ENCODE assay signal across 8 cellular contexts in the genomic region with DNA sequence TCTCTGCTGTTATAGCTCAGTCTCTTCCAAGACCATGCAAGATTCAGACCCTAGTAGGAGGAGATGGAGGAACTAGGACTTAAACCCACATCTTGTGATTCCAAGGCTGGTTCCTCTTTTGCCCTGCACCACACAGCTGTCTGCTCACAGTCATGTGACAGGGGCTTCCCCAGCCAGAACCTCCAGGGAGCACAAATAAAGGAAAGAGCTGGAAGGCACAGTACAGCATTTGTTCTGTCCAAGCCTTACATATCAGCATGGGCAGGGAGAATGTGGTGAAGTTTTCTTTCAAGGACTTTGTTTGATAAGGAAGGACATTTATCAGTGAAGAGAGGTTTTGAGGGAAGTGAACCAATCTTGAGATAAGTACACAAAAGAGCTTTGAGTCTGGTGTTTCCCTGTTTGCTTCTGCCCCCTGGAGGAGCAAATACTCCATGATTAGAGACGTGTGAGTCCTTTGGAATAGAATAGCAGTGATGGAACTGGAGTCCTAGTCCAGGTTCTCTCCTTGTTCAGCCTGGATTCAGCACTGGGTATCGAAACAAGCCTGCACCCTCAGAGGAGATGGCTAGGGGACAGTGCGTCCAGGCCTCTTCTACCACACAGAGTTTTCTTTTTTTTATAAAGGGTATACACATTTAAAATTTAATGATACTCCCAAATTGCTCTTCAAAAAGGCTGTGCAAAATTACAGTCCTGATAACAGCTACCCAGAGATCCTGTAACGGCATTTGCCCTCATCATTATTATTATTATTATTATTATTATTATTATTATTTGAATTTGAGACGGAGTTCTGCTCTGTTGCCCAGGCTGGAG. TPM values are rescaled to one million over a fixed set of nuclear protein-coding genes. Genes with fewer than 3 reads are reported as not detected.
DNase-seq lines count a peak whose midpoint lies in the region; ATAC-seq, FAIRE-seq and TF ChIP-seq lines count a peak whose summit lies in the region.

No MANE protein-coding gene starts in this region.

- no peaks in the 10 kb centered on the region for H4K20me1 ChIP-seq in keratinocyte (ENCODE audit: control insufficient read depth, extremely low read depth, insufficient read depth, low read length)

- FAIRE-seq in keratinocyte (lab: Jason Lieb, UNC), result peak; percentile 57

- intact Hi-C loops in spleen (cut with DNase I; ENCODE audit: low total_unique reads), result no loop called here

- POLR2A ChIA-PET in AG04450 (lab: Yijun Ruan, JAX), result interaction anchor here (1.2 to 1.5 kb wide), 3 partner anchors 40 to 43 kb away, joined by 3 to 8 read pairs (median 8); partner anchors contain the start of gene CFLAR

- H3K4me2 ChIP-seq in keratinocyte (ENCODE audit: control insufficient read depth, extremely low read depth, insufficient read depth, low read depth, low read length), result peak overlapping the region; percentile 58

- no peak overlapping the region for H3K4me3 ChIP-seq in AG04450 (ENCODE audit: low read depth, low read length)
- no peak overlapping the region for H3K4me3 ChIP-seq in cardiac fibroblast (replicated peaks in 1 of 2; ENCODE audit: low read depth in 2 of 2, low read length in 2 of 2)
- H3K4me3 ChIP-seq in keratinocyte (ENCODE audit: control insufficient read depth in 2 of 3, extremely low read depth in 1 of 3, insufficient read depth in 2 of 3, low read depth in 1 of 3, low read length in 3 of 3), result peak overlapping the region in 1 of 3 experiments; percentile 12
- H3K4me3 ChIP-seq in spleen, result peak overlapping the region in 1 of 8 donors; percentile 44

- dilution Hi-C loops in keratinocyte (cut with MboI; ENCODE audit: extremely low pct_ligation_motif_present, low sequenced_read_pairs), result no loop called here

- TF ChIP-seq CTCF in AG04450 (IDR thresholded peaks at IDR 0.05; ENCODE audit: low read depth, low read length), result peak; percentile 83
- TF ChIP-seq CTCF in GM12873 (IDR thresholded peaks at IDR 0.05; ENCODE audit: insufficient read depth, low read depth, low read length, missing control alignments), result peak; percentile 72
- TF ChIP-seq CTCF in cardiac fibroblast (IDR thresholded peaks at IDR 0.05; ENCODE audit: low read depth, low read length), result peak; percentile 71
- TF ChIP-seq CTCF in keratinocyte (optimal IDR thresholded peaks at IDR 0.05 in 1 of 3, IDR thresholded peaks at IDR 0.05 in 1 of 3, conservative IDR thresholded peaks at IDR 0.05 in 1 of 3; ENCODE audit: extremely low read depth in 1 of 3, insufficient read depth in 2 of 3, low read length in 3 of 3), result peak; percentile 63 to 81 (median 65)
- peak; percentile 47 to 82 (median 67) for TF ChIP-seq CTCF in spleen (IDR thresholded peaks at IDR 0.05 in 8 of 11, conservative IDR thresholded peaks at IDR 0.05 in 3 of 11)

- H3K9me3 ChIP-seq in AG04450 (ENCODE audit: control insufficient read depth, insufficient read depth, low read length) (no peaks in the 10 kb centered on the region), keratinocyte (ENCODE audit: control insufficient read depth, low read depth, low read length) (no peaks in the 10 kb centered on the region), spleen (no peaks in the 10 kb centered on the region)

- no peaks in the 10 kb centered on the region for H3K9me1 ChIP-seq in keratinocyte (ENCODE audit: control insufficient read depth, extremely low read depth, insufficient read depth, low read length)

- peak; percentile 93 for ATAC-seq in HG02642 (IDR thresholded peaks at IDR 0.05; ENCODE audit: poor library complexity, unreplicated experiment)

- H3K36me3 ChIP-seq in keratinocyte (ENCODE audit: control insufficient read depth in 2 of 2, extremely low read depth in 1 of 2, insufficient read depth in 2 of 2, low read length in 2 of 2), result peaks cover 14 to 20% of the 10 kb centered on the region in 2 experiments
- peaks cover 2 to 100% (median 86%) of the 10 kb centered on the region in 6 donors for H3K36me3 ChIP-seq in spleen

- peak in 1 of 3 donors; percentile 53 for TF ChIP-seq POLR2A in spleen (IDR thresholded peaks at IDR 0.05)

- peaks cover 6% of the 10 kb centered on the region for H3K79me2 ChIP-seq in keratinocyte (ENCODE audit: control insufficient read depth, insufficient read depth, low read length)

- DNase-seq in AG04450 (ENCODE audit: low read depth, low spot score) (no peak), MV-4-11 (lab: John Stamatoyannopoulos, UW) (peak; percentile 96), SW480 (ENCODE audit: low spot score) (peak; percentile 68), cardiac fibroblast (ENCODE audit: low read depth in 2 of 2) (peak; percentile 89 to 93), keratinocyte (ENCODE audit: low read depth, low spot score) (no peak), spleen (peak; percentile 91)

- peaks cover 17% of the 10 kb centered on the region for H3K4me1 ChIP-seq in keratinocyte (ENCODE audit: control insufficient read depth, extremely low read depth, insufficient read depth, low read length)
- peaks cover 29 to 84% (median 59%) of the 10 kb centered on the region in 6 donors for H3K4me1 ChIP-seq in spleen

- H3K9ac ChIP-seq in keratinocyte (ENCODE audit: control insufficient read depth, extremely low read depth, insufficient read depth, low read length), result peak overlapping the region; percentile 69

- H3K27me3 ChIP-seq in AG04450 (ENCODE audit: control insufficient read depth, insufficient read depth, low read length), result no peaks in the 10 kb centered on the region
- no peaks in the 10 kb centered on the region for H3K27me3 ChIP-seq in keratinocyte (ENCODE audit: control insufficient read depth, extremely low read depth, insufficient read depth, low read length)
- no peaks in the 10 kb centered on the region for H3K27me3 ChIP-seq in spleen (replicated peaks in 1 of 7)

- peak overlapping the region; percentile 33 for H3K27ac ChIP-seq in AG04450 (ENCODE audit: low read depth, low read length)
- peak overlapping the region; percentile 96 for H3K27ac ChIP-seq in keratinocyte (ENCODE audit: control insufficient read depth, insufficient read depth, low read length)
- H3K27ac ChIP-seq in spleen, result peak overlapping the region; percentile 61 to 89 (median 80)

- 44 to 61% (median 52%) methylated on average over 5 of the region's 5 CpGs for WGBS in spleen, 5 donors

- peak overlapping the region; percentile 45 for H2AFZ ChIP-seq in keratinocyte (ENCODE audit: control insufficient read depth, low read length)

- CTCF ChIA-PET in AG04450 (lab: Charles Lee), result interaction anchor here (0.5 to 4.5 kb wide), 42 partner anchors 10 to 266 kb away, joined by 3 to 43 read pairs (median 4); partner anchors contain the start of genes CASP10, CFLAR, NDUFB3 and ORC2

RNA-seq across cellular contexts. Expression of gene CASP10, which starts 24.6 kb away (rescaled TPM):
- polyA plus RNA-seq in AG04450 (2011; rRNA removed) (1.5 and 2.6 TPM in 2 replicates), keratinocyte (5.0 to 7.1 TPM (median 6.6 TPM) in 3 replicates), spleen (10 to 100 TPM in 2 of 3 donors, 1 to 10 TPM in 1; 5.6 to 13.3 (median 10.2) TPM)
- polyA minus RNA-seq in AG04450 (2011; rRNA and poly(A)+ RNA removed), result 2.8 and 3.2 TPM in 2 replicates
- polyA plus RNA-seq in keratinocyte (2011; ENCODE audit: low read depth), result 2.4 TPM
- polyA plus RNA-seq in keratinocyte (2011; cell fraction: cytosol; rRNA removed), result 3.2 and 5.9 TPM in 2 replicates
- polyA plus RNA-seq in keratinocyte (2011; cell fraction: nucleus; rRNA removed), result 9.4 and 10.9 TPM in 2 replicates
- polyA plus RNA-seq in keratinocyte (2012; ENCODE audit: low replicate concordance), result 2.5 and 3.0 TPM in 2 replicates
- 3.6 to 13.8 TPM (median 13.0 TPM) in 3 replicates for polyA minus RNA-seq in keratinocyte
- polyA minus RNA-seq in keratinocyte (2011; cell fraction: cytosol; rRNA and poly(A)+ RNA removed), result 5.6 TPM
- polyA minus RNA-seq in keratinocyte (2011; cell fraction: nucleus; rRNA and poly(A)+ RNA removed), result 6.8 and 12.0 TPM in 2 replicates
- 10 to 100 TPM; 42.5 to 75.6 (median 55.3) TPM for total RNA-seq in spleen

RNA-seq across cellular contexts. Expression of gene CFLAR, which starts 42.4 kb away (rescaled TPM):
- polyA plus RNA-seq in AG04450 (2011; rRNA removed), result 32.7 and 36.3 TPM in 2 replicates
- polyA minus RNA-seq in AG04450 (2011; rRNA and poly(A)+ RNA removed), result 69.2 and 71.5 TPM in 2 replicates
- 34.2 to 49.0 TPM (median 37.3 TPM) in 3 replicates for polyA plus RNA-seq in keratinocyte
- 99.9 TPM for polyA plus RNA-seq in keratinocyte (2011; ENCODE audit: low read depth)
- 30.0 and 42.3 TPM in 2 replicates for polyA plus RNA-seq in keratinocyte (2011; cell fraction: cytosol; rRNA removed)
- 135 and 160 TPM in 2 replicates for polyA plus RNA-seq in keratinocyte (2011; cell fraction: nucleus; rRNA removed)
- polyA plus RNA-seq in keratinocyte (2012; ENCODE audit: low replicate concordance), result 34.7 and 74.4 TPM in 2 replicates
- 39.4 to 118 TPM (median 114 TPM) in 3 replicates for polyA minus RNA-seq in keratinocyte
- 22.4 TPM for polyA minus RNA-seq in keratinocyte (2011; cell fraction: cytosol; rRNA and poly(A)+ RNA removed)
- polyA minus RNA-seq in keratinocyte (2011; cell fraction: nucleus; rRNA and poly(A)+ RNA removed), result 95.2 and 170 TPM in 2 replicates
- 100 to 1,000 TPM; 313 to 511 (median 379) TPM for total RNA-seq in spleen
- 100 to 1,000 TPM in 1 of 3 donors, 10 to 100 TPM in 2; 64.0 to 101 (median 68.4) TPM for polyA plus RNA-seq in spleen

Comparison
In these comparisons a context has a peak if more than half of its experiments do, and no peak if none do; other contexts are left out.
1. DNase-seq: peak in MV-4-11 (single experiment), SW480 (single experiment), cardiac fibroblast (2 of 2) and spleen (single experiment); none in AG04450 (single experiment) and keratinocyte (single experiment).
2. H3K27ac ChIP-seq: peak in every context shown above with its lines; median percentile 96 in keratinocyte; 80 in spleen; 33 in AG04450.
3. Peak in every context shown above with its lines, with median percentiles within 50 percentile points of each other: CTCF ChIP-seq.